ENCODE assay signal across 14 cellular contexts in the genomic region with DNA sequence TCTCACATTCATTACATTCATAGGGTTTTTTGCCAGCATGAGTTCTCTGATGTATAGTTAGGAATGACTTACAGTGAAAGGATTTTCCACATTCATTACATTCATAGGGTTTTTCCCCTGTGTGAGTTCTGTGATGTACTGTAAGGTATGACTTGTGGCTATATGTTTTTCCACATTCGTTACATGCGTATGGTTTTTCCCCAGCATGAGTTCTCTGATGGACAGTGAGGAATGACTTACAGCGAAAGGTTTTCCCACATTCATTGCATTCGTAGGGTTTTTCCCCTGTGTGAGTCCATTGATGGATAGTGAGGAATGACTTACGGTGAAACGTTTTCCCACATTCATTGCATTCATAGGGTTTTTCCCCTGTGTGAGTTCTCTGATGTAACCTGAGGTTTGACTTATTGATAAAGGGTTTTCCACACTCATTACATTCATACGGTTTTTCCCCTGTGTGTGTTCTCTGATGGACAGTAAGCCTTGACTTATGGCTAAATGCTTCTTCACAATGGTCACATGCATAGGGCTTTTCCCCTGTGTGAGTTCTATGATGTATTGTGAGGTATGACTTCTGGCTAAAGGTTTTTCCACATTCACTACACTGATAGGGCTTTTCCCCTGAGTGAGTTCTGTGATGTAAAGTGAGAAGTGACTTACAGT. TPM values are rescaled to one million over a fixed set of nuclear protein-coding genes. Genes with fewer than 3 reads are reported as not detected.
DNase-seq lines count a peak whose midpoint lies in the region; ATAC-seq and TF ChIP-seq lines count a peak whose summit lies in the region.
"Had no signal": no experiment of that assay in that cellular context is flagged by ENCODE, and none has a peak within 500 bp of the region (broad histone marks: within the 10 kb centered on the region; RNA-seq: fewer than 3 reads in every experiment).

No MANE protein-coding gene starts in this region.

- no peaks in the 10 kb centered on the region for H3K27me3 ChIP-seq in skeletal muscle tissue (ENCODE audit: control insufficient read depth in 3 of 3, insufficient read depth in 3 of 3, low read length in 3 of 3)

- H3K4me3 ChIP-seq in fibroblast of pulmonary artery (replicated peaks; ENCODE audit: low read depth, low read length) (no peak overlapping the region), skeletal muscle tissue (ENCODE audit: low read length in 3 of 3) (peak overlapping the region in 2 of 3 donors; percentile 4 to 15)

- ATAC-seq in HG03457 (IDR thresholded peaks at IDR 0.05; ENCODE audit: unreplicated experiment) (no peak), GM18909 (IDR thresholded peaks at IDR 0.05; ENCODE audit: poor library complexity, unreplicated experiment) (no peak)

- no peak overlapping the region for H3K9ac ChIP-seq in skeletal muscle tissue (ENCODE audit: low read depth in 1 of 3, low read length in 3 of 3)

- no peaks in the 10 kb centered on the region for H3K4me1 ChIP-seq in skeletal muscle tissue (ENCODE audit: control insufficient read depth in 3 of 3, insufficient read depth in 3 of 3, low read length in 3 of 3)

- peaks cover 30 to 43% (median 35%) of the 10 kb centered on the region in 3 donors for H3K36me3 ChIP-seq in skeletal muscle tissue (ENCODE audit: control insufficient read depth in 3 of 3, insufficient read depth in 3 of 3, low read length in 3 of 3)

- peaks cover 44 to 71% (median 46%) of the 10 kb centered on the region in 3 donors for H3K9me3 ChIP-seq in skeletal muscle tissue (ENCODE audit: control insufficient read depth in 3 of 3, low read length in 3 of 3)

- H3K27ac ChIP-seq in skeletal muscle tissue (ENCODE audit: low read depth, low read length) = no peak overlapping the region

- peak; percentile 12 for DNase-seq in HT1080 (ENCODE audit: low read depth)
- peak; percentile 5 for DNase-seq in brain pericyte (ENCODE audit: low read depth, low spot score)
- peak; percentile 25 for DNase-seq in fibroblast of pulmonary artery (ENCODE audit: low read depth)
- no peak for DNase-seq in NCI-H748 treated with DMSO at 0.1 percent for 48 hours (lab: John Stamatoyannopoulos, UW)
- DNase-seq: activated CD4-positive, CD25-positive, alpha-beta regulatory T cell; erythroblast; NCI-H1694 treated with DMSO at 0.1 percent for 48 hours; NCI-H446 treated with DMSO at 0.1 percent for 48 hours; occipital lobe; SHP77 treated with DMSO at 0.1 percent for 48 hours; stimulated activated CD4-positive, alpha-beta T cell treated with anti-CD3 and anti-CD28 coated beads, Interleukin-4, amount 100 ng/mL, for 4 hours had no signal

- TF ChIP-seq CTCF in fibroblast of pulmonary artery (IDR thresholded peaks at IDR 0.05; ENCODE audit: low read length, missing control alignments) = no peak

RNA-seq across cellular contexts. Expression of gene ZNF717, which starts 47.4 kb away (rescaled TPM):
- total RNA-seq in HT1080 (2014; rRNA removed; shearing (Covaris generic)) = 10.8 and 12.1 TPM in 2 replicates
- 12.5 and 16.7 TPM in 2 replicates for polyA plus RNA-seq in HT1080 (2015; cell fraction: cytosol; rRNA removed)
- polyA plus RNA-seq in HT1080 (2015; cell fraction: nucleus; rRNA removed) = 19.9 and 25.9 TPM in 2 replicates
- total RNA-seq in skeletal muscle tissue = 16.7 TPM
